Comparison of ENCODE assay signal across 10 cellular contexts in the genomic region with DNA sequence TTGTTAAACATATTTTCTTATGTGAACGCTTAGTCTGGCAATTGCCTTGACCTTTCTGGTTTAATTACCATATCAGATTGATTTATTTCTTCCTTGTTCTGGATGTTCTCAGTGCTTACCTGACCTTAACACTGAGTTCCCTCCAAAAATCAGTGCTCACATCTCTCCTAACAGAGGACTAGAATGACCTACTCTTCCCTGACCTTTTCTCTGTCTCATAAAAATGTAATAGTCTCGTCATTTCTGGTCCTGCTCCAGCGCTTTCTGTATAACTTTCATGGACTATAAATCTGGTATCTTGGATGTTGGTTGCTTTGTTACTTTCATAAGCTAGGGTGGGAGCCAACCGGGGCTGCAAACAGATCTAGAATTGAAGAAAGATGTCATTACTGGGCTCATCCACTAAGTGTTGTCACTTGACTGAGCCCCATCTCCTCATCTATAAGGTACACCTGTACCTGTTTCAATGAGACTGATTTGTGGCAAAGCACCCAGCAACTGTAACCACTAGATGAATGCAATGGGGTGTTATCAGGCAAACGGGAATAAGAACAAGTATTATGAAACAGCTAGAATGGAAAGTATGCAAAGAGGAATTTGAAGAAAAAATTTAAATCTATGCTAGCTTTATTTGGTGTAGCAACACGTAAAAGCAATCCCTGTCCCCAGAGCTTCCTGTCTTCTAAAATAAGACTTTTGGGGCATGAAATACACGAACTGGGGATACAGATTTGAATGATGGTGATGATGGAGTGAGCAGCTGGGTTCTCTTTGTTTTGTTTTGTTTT. TPM values are rescaled to one million over a fixed set of nuclear protein-coding genes. Genes with fewer than 3 reads are reported as not detected.
DNase-seq lines count a peak whose midpoint lies in the region; ATAC-seq and TF ChIP-seq lines count a peak whose summit lies in the region.
"Had no signal": no experiment of that assay in that cellular context is flagged by ENCODE, and none has a peak within 500 bp of the region (broad histone marks: within the 10 kb centered on the region; RNA-seq: fewer than 3 reads in every experiment).

No MANE protein-coding gene starts in this region.

- in situ Hi-C loops in brain microvascular endothelial cell (cut with HindIII; ENCODE audit: low pct_ligation_motif_present, low sequenced_read_pairs): no loop called here

- H3K36me3 ChIP-seq in HUES6 (ENCODE audit: control insufficient read depth, insufficient read depth, low read length): peaks cover 29% of the 10 kb centered on the region; the same call in 1 of the 2 replicates
- no peaks in the 10 kb centered on the region for H3K36me3 ChIP-seq in brain microvascular endothelial cell (replicated peaks)
- no peaks in the 10 kb centered on the region for H3K36me3 ChIP-seq in left lung

- H3K27me3 Mint-ChIP-seq in natural killer cell treated with Interleukin-12 subunit alpha and Interleukin-12 subunit beta and Interleukin-15 and Interleukin-18, amount 100 ng/mL, for 72 hours: no peaks in the 10 kb centered on the region

- H3K4me3 Mint-ChIP-seq in natural killer cell treated with Interleukin-12 subunit alpha and Interleukin-12 subunit beta and Interleukin-15 and Interleukin-18, amount 100 ng/mL, for 72 hours: peak overlapping the region; percentile 82

- DNase-seq in AG10803 (ENCODE audit: low read depth) (peak; percentile 65), brain microvascular endothelial cell (no peak), SKM-1 (lab: John Stamatoyannopoulos, UW; ENCODE audit: unreplicated experiment) (no peak), left lung (no peak), NOMO-1 treated with DMSO at 0.1 percent for 48 hours (lab: John Stamatoyannopoulos, UW; ENCODE audit: unreplicated experiment) (no peak)
- DNase-seq in natural killer cell treated with Interleukin-12 subunit alpha and Interleukin-12 subunit beta and Interleukin-15 and Interleukin-18, amount 100 ng/mL, for 72 hours (ENCODE audit: low spot score): no peak
- DNase-seq: effector memory CD4-positive, alpha-beta T cell had no signal

- no peak for ATAC-seq in natural killer cell treated with Interleukin-12 subunit alpha and Interleukin-12 subunit beta and Interleukin-15 and Interleukin-18, amount 100 ng/mL, for 72 hours
- ATAC-seq in GM21528 (IDR thresholded peaks at IDR 0.05; ENCODE audit: low FRiP score, unreplicated experiment): no peak
- ATAC-seq in left lung: no peak

- no peaks in the 10 kb centered on the region for H3K9me3 ChIP-seq in HUES6 (ENCODE audit: control insufficient read depth, insufficient read depth, low read depth, low read length)
- no peaks in the 10 kb centered on the region for H3K9me3 ChIP-seq in left lung
- H3K9me3 ChIP-seq: SJSA1 had no signal

- peak overlapping the region; percentile 98 for H3K9ac ChIP-seq in HUES6 (ENCODE audit: low read length)

- H3K27me3 ChIP-seq in HUES6 (ENCODE audit: control insufficient read depth, insufficient read depth, low read length) (no peaks in the 10 kb centered on the region), brain microvascular endothelial cell (replicated peaks) (no peaks in the 10 kb centered on the region), left lung (peaks cover 0 to 29% of the 10 kb centered on the region in 2 donors)

- TF ChIP-seq CTCF in AG10803 (conservative IDR thresholded peaks at IDR 0.05; ENCODE audit: low read length) (no peak), brain microvascular endothelial cell (IDR thresholded peaks at IDR 0.05; ENCODE audit: low read depth, low read length, missing control alignments) (no peak), left lung (IDR thresholded peaks at IDR 0.05) (no peak)

- intact Hi-C loops in left lung (cut with DNase I): no loop called here

- H3K4me3 ChIP-seq in AG10803 (ENCODE audit: low read length) (peak overlapping the region; percentile 84), HUES6 (ENCODE audit: low read depth, low read length) (peak overlapping the region; percentile 99), brain microvascular endothelial cell (ENCODE audit: low read depth, low read length) (peak overlapping the region; percentile 97), left lung (peak overlapping the region in 1 of 2 donors; percentile 76)
- H3K4me3 ChIP-seq: SJSA1 had no signal

- peak overlapping the region; percentile 39 to 93 for H3K27ac Mint-ChIP-seq in natural killer cell treated with Interleukin-12 subunit alpha and Interleukin-12 subunit beta and Interleukin-15 and Interleukin-18, amount 100 ng/mL, for 72 hours

- peaks cover 44 to 59% of the 10 kb centered on the region in 2 donors for H3K4me1 Mint-ChIP-seq in natural killer cell treated with Interleukin-12 subunit alpha and Interleukin-12 subunit beta and Interleukin-15 and Interleukin-18, amount 100 ng/mL, for 72 hours (ENCODE audit: low read depth in 2 of 2)

- H3K9me3 Mint-ChIP-seq in natural killer cell treated with Interleukin-12 subunit alpha and Interleukin-12 subunit beta and Interleukin-15 and Interleukin-18, amount 100 ng/mL, for 72 hours: no peaks in the 10 kb centered on the region

- H3K4me1 ChIP-seq in HUES6 (ENCODE audit: control insufficient read depth, insufficient read depth, low read length): peaks cover 66% of the 10 kb centered on the region
- H3K4me1 ChIP-seq in left lung: peaks cover 20 to 78% of the 10 kb centered on the region in 2 donors

- no peak overlapping the region for H3K27ac ChIP-seq in HUES6 (ENCODE audit: low read depth, low read length)
- H3K27ac ChIP-seq in brain microvascular endothelial cell: no peak overlapping the region
- H3K27ac ChIP-seq in left lung: no peak overlapping the region
- H3K27ac ChIP-seq: SJSA1 had no signal

- no peaks in the 10 kb centered on the region for H3K36me3 Mint-ChIP-seq in natural killer cell treated with Interleukin-12 subunit alpha and Interleukin-12 subunit beta and Interleukin-15 and Interleukin-18, amount 100 ng/mL, for 72 hours

RNA-seq across cellular contexts. Expression of gene FADS2, which starts 2.4 kb away (rescaled TPM):
- 10 to 100 TPM; 69.1 to 90.1 TPM for total RNA-seq in natural killer cell treated with Interleukin-12 subunit alpha and Interleukin-12 subunit beta and Interleukin-15 and Interleukin-18, amount 100 ng/mL, for 72 hours
- 100 to 1,000 TPM; 153 to 295 TPM for total RNA-seq in left lung

RNA-seq across cellular contexts. Expression of gene FADS1, which starts 13.7 kb away (rescaled TPM):
- total RNA-seq in natural killer cell treated with Interleukin-12 subunit alpha and Interleukin-12 subunit beta and Interleukin-15 and Interleukin-18, amount 100 ng/mL, for 72 hours: 10 to 100 TPM; 50.4 to 56.5 TPM
- total RNA-seq in left lung: 100 to 1,000 TPM in 1 of 2 donors, 10 to 100 TPM in 1; 51.9 to 161 TPM

RNA-seq across cellular contexts. Expression of gene FEN1, which starts 37.8 kb away (rescaled TPM):
- total RNA-seq in natural killer cell treated with Interleukin-12 subunit alpha and Interleukin-12 subunit beta and Interleukin-15 and Interleukin-18, amount 100 ng/mL, for 72 hours: 100 to 1,000 TPM in 1 of 2 donors, 10 to 100 TPM in 1; 75.8 to 155 TPM
- total RNA-seq in left lung: 10 to 100 TPM; 13.9 to 23.1 TPM

RNA-seq across cellular contexts. Expression of gene TMEM258, which starts 38.1 kb away (rescaled TPM):
- 100 to 1,000 TPM; 119 to 133 TPM for total RNA-seq in natural killer cell treated with Interleukin-12 subunit alpha and Interleukin-12 subunit beta and Interleukin-15 and Interleukin-18, amount 100 ng/mL, for 72 hours
- 100 to 1,000 TPM; 129 to 136 TPM for total RNA-seq in left lung
